ENCODE assay signal across 1 cellular context in genomic region chr20:18507218-18508191, GRCh38.
TF ChIP-seq lines count a peak whose summit lies in the region.

Gene SEC23B, plus strand, starts transcription at chr20:18507940. Its CDS starts 2,896 bp downstream, at chr20:18510836.

TF ChIP-seq in HepG2, 621 proteins besides CTCF, POLR2A, EP300 and RAD21 (continued from another document and continues in another):
- TF ChIP-seq KDM5B (CRISPR knock-in tag; IDR thresholded peaks at IDR 0.05; ENCODE audit: borderline replicate concordance), result peak; percentile 88; the same call in 1 of the 2 replicates
- TF ChIP-seq JARID2 (CRISPR knock-in tag; IDR thresholded peaks at IDR 0.05; ENCODE audit: insufficient replicate concordance), result peak; percentile 71
- peak; percentile 77; the same call in 1 of the 2 replicates for TF ChIP-seq TFE3 (CRISPR knock-in tag; IDR thresholded peaks at IDR 0.05)
- no peak for TF ChIP-seq ZNF496 (CRISPR knock-in tag; IDR thresholded peaks at IDR 0.05; ENCODE audit: insufficient replicate concordance)
- peak; percentile 45; the same call in 1 of the 2 replicates for TF ChIP-seq ONECUT2 (CRISPR knock-in tag; IDR thresholded peaks at IDR 0.05)
- TF ChIP-seq NCOR1 (IDR thresholded peaks at IDR 0.05; ENCODE audit: borderline replicate concordance, low read length), result peak; percentile 26; the same call in 1 of the 2 replicates
- TF ChIP-seq ZNF550 (CRISPR knock-in tag; IDR thresholded peaks at IDR 0.05; ENCODE audit: borderline replicate concordance), result no peak
- TF ChIP-seq ZNF225 (CRISPR knock-in tag; IDR thresholded peaks at IDR 0.05), result peak; percentile 86
- peak; percentile 98 for TF ChIP-seq ZNF687 (CRISPR knock-in tag; IDR thresholded peaks at IDR 0.05)
- peak; percentile 87; the same call in 1 of the 2 replicates for TF ChIP-seq ZNF749 (CRISPR knock-in tag; IDR thresholded peaks at IDR 0.05; ENCODE audit: borderline replicate concordance)
- peak; percentile 57; the same call in 1 of the 2 replicates for TF ChIP-seq HCFC1 (IDR thresholded peaks at IDR 0.05; ENCODE audit: low read depth, low read length)
- peak; percentile 97 for TF ChIP-seq HMGXB3 (CRISPR knock-in tag; IDR thresholded peaks at IDR 0.05; ENCODE audit: borderline replicate concordance)
- TF ChIP-seq DBP (CRISPR knock-in tag; IDR thresholded peaks at IDR 0.05; ENCODE audit: not compliant biosample characterization), result peak; percentile 64
- no peak; the same call in 1 of the 2 replicates for TF ChIP-seq MXD1 (CRISPR knock-in tag; IDR thresholded peaks at IDR 0.05)
- no peak for TF ChIP-seq ZFP82 (CRISPR knock-in tag; IDR thresholded peaks at IDR 0.05; ENCODE audit: borderline replicate concordance)
- TF ChIP-seq ELF3 (CRISPR knock-in tag; IDR thresholded peaks at IDR 0.05), result peak; percentile 90
- TF ChIP-seq ZSCAN12 (CRISPR knock-in tag; IDR thresholded peaks at IDR 0.05), result no peak; the same call in 1 of the 2 replicates
- TF ChIP-seq SNAI1 (CRISPR knock-in tag; IDR thresholded peaks at IDR 0.05; ENCODE audit: borderline replicate concordance), result peak; percentile 22; the same call in 1 of the 2 replicates
- peak; percentile 87; the same call in 1 of the 2 replicates for TF ChIP-seq ZNF274 (CRISPR knock-in tag; IDR thresholded peaks at IDR 0.05)
- TF ChIP-seq TSC22D2 (CRISPR knock-in tag; IDR thresholded peaks at IDR 0.05; ENCODE audit: borderline replicate concordance), result peak; percentile 71; the same call in 1 of the 2 replicates
- TF ChIP-seq THAP7 (CRISPR knock-in tag; IDR thresholded peaks at IDR 0.05), result no peak; the same call in 1 of the 2 replicates
- TF ChIP-seq KDM3A (CRISPR knock-in tag; IDR thresholded peaks at IDR 0.05; ENCODE audit: low read depth), result peak; percentile 60; the same call in 1 of the 2 replicates
- peak; percentile 95; the same call in 1 of the 2 replicates for TF ChIP-seq ZNF788 (CRISPR knock-in tag; IDR thresholded peaks at IDR 0.05; ENCODE audit: borderline replicate concordance)
- TF ChIP-seq SALL2 (CRISPR knock-in tag; IDR thresholded peaks at IDR 0.05), result peak; percentile 98
- peak; percentile 74; the same call in 1 of the 2 replicates for TF ChIP-seq ZSCAN29 (CRISPR knock-in tag; conservative IDR thresholded peaks at IDR 0.05)
- TF ChIP-seq POGK (CRISPR knock-in tag; conservative IDR thresholded peaks at IDR 0.05), result peak; percentile 79; the same call in 1 of the 2 replicates
- TF ChIP-seq ZNF431 (CRISPR knock-in tag; IDR thresholded peaks at IDR 0.05; ENCODE audit: borderline replicate concordance, low read depth), result peak; percentile 38; the same call in 1 of the 2 replicates
- TF ChIP-seq ZNF710 (CRISPR knock-in tag; IDR thresholded peaks at IDR 0.05; ENCODE audit: borderline replicate concordance), result peak; percentile 59; the same call in 1 of the 2 replicates
- TF ChIP-seq ZNF10 (CRISPR knock-in tag; IDR thresholded peaks at IDR 0.05; ENCODE audit: borderline replicate concordance, low read depth), result no peak
- peak; percentile 73 for TF ChIP-seq ZNF331 (CRISPR knock-in tag; IDR thresholded peaks at IDR 0.05)
- no peak for TF ChIP-seq NONO (IDR thresholded peaks at IDR 0.05)
- TF ChIP-seq NONO (CRISPR knock-in tag; conservative IDR thresholded peaks at IDR 0.05), result peak; percentile 92
- TF ChIP-seq NR3C1 (CRISPR knock-in tag; IDR thresholded peaks at IDR 0.05), result no peak
- peak; percentile 92; the same call in 1 of the 2 replicates for TF ChIP-seq AHR (CRISPR knock-in tag; IDR thresholded peaks at IDR 0.05)
- TF ChIP-seq PHB2 (IDR thresholded peaks at IDR 0.05; ENCODE audit: partially characterized antibody), result no peak
- TF ChIP-seq RXRB (CRISPR knock-in tag; IDR thresholded peaks at IDR 0.05; ENCODE audit: borderline replicate concordance), result no peak; the same call in none of the 2 replicates
- TF ChIP-seq ASH2L (IDR thresholded peaks at IDR 0.05; ENCODE audit: insufficient read length, low read depth, low read length), result peak; percentile 97
- peak; percentile 91 for TF ChIP-seq ZNF772 (CRISPR knock-in tag; IDR thresholded peaks at IDR 0.05)
- no peak; the same call in 1 of the 2 replicates for TF ChIP-seq ZBTB39 (CRISPR knock-in tag; IDR thresholded peaks at IDR 0.05)
- peak; percentile 95 for TF ChIP-seq THAP11 (CRISPR knock-in tag; IDR thresholded peaks at IDR 0.05)
- TF ChIP-seq XBP1 (CRISPR knock-in tag; IDR thresholded peaks at IDR 0.05), result peak; percentile 97
- TF ChIP-seq TBX3 (IDR thresholded peaks at IDR 0.05; ENCODE audit: borderline replicate concordance), result peak; percentile 66; the same call in 1 of the 2 replicates
